Comparison of ENCODE assay signal across 21 cellular contexts in genomic region chr13:21008026-21008425, GRCh38.
"Had no signal": no experiment of that assay in that cellular context is flagged by ENCODE, and none has a peak within 500 bp of the region (broad histone marks: within the 10 kb centered on the region; RNA-seq: fewer than 3 reads in every experiment).

No MANE protein-coding gene starts in this region.

- H3K27me3 ChIP-seq: ascending aorta, body of pancreas had no signal

- DNase-seq: activated CD4-positive, alpha-beta memory T cell treated with anti-CD3 and anti-CD28 coated beads, Interleukin-2, amount 10 ng/mL, durations not matched to agents 7 days and 5 days; activated CD4-positive, alpha-beta T cell treated with anti-CD3 and anti-CD28 coated beads, Interleukin-2, amount 50 U/mL, for 1 hour; activated CD4-positive, CD25-positive, alpha-beta regulatory T cell; activated CD8-positive, alpha-beta memory T cell treated with anti-CD3 and anti-CD28 coated beads, Interleukin-2, amount 50 U/mL, for 4 hours; activated naive CD4-positive, alpha-beta T cell treated with anti-CD3 and anti-CD28 coated beads, Interleukin-2, amount 50 U/mL, for 16 hours; activated T-cell treated with anti-CD3 and anti-CD28 coated beads, Interleukin-2, amount 50 U/mL, for 1 hour; body of pancreas; KBM-7; NCI-H1048; NCI-H146; NCI-H187 treated with DMSO at 0.1 percent for 48 hours; NCI-H2081 treated with DMSO at 0.1 percent for 48 hours; NCI-H524; PC-3; SIG-M5; T-helper 17 cell; T-helper 9 cell had no signal

- H3K9me3 ChIP-seq: ascending aorta, body of pancreas had no signal

- H3K4me3 ChIP-seq: ascending aorta, body of pancreas had no signal

- H3K4me3 Mint-ChIP-seq: activated CD4-positive, alpha-beta memory T cell treated with anti-CD3 and anti-CD28 coated beads, Interleukin-2, amount 10 ng/mL, durations not matched to agents 7 days and 5 days; T-helper 17 cell had no signal

- FAIRE-seq: bronchial epithelial cell, RCC 7860, TTC549 had no signal

- ATAC-seq: body of pancreas, PC-3, T-helper 17 cell had no signal

- H3K27me3 Mint-ChIP-seq: activated CD4-positive, alpha-beta memory T cell treated with anti-CD3 and anti-CD28 coated beads, Interleukin-2, amount 10 ng/mL, durations not matched to agents 7 days and 5 days; T-helper 17 cell had no signal

- H3K27ac Mint-ChIP-seq: activated CD4-positive, alpha-beta memory T cell treated with anti-CD3 and anti-CD28 coated beads, Interleukin-2, amount 10 ng/mL, durations not matched to agents 7 days and 5 days had no signal

- H3K36me3 ChIP-seq: ascending aorta had no signal

- H3K27ac ChIP-seq: ascending aorta, body of pancreas had no signal
